9 cellular contexts compared by ENCODE assay signal in the genomic region with DNA sequence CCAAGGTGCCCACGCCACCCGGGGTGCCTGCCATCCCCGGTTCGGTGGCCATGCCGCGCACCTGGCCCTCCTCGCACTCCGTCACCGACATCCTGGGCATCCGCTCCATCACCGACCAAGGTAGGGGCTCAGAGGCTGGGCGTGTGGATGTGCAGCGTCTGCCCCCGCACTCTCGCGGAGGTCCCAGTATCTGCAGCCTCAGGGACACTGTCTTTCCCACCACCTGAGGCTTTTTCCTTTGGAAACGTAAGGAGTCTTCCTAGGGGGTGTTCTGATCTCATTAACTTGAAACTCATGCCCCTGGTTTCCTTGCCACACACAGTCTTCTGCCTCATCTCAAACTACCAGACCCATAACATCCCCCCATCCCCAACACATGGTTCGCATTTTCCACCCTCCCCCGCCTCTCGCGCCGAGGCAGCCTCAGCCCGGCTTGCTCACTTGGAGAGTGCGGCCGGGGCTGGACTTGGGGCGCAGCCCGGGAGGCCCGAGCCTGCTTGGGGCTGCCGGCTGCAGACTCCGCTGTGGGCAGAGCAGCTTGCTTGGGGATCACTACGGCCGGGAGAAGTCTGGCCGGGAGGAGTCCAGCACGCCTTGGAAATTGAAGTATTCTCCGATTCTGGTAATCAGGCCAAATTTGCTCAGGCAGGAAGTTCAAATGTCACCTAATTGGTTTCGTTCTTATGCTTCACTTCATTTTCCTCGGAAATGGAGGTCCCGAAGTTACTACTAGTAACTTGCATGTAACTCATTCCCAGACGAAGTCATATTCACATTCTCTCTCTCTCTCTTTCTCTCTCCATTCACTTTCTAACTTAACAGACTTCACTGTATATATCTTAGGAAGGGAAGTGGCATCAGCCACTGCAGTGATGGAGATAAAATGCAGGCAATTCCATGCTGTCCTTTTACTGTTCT. TPM values are rescaled to one million over a fixed set of nuclear protein-coding genes. Genes with fewer than 3 reads are reported as not detected.
A peak's percentile ranks its signal among the peaks of the same experiment; 100 is the strongest.
DNase-seq lines count a peak whose midpoint lies in the region; ATAC-seq and TF ChIP-seq lines count a peak whose summit lies in the region.
"Had no signal": no experiment of that assay in that cellular context is flagged by ENCODE, and none has a peak within 500 bp of the region (broad histone marks: within the 10 kb centered on the region; RNA-seq: fewer than 3 reads in every experiment).

No MANE protein-coding gene starts in this region.

- no peak for ATAC-seq in HG03432 (IDR thresholded peaks at IDR 0.05; ENCODE audit: unreplicated experiment)
- ATAC-seq in HG03280 (IDR thresholded peaks at IDR 0.05; ENCODE audit: unreplicated experiment): no peak

- intact Hi-C loops in Caco-2 (cut with micrococcal nuclease; ENCODE audit: unreplicated experiment): loop anchor here (5.0 kb wide), 2 partner anchors 109 to 489 kb away; no protein-coding TSS in a partner anchor
- intact Hi-C loops in head of caudate nucleus (cut with DNase I): loop anchor here (10.0 kb wide), 1 partner anchor 139 kb away; a partner anchor contains a TSS

- H3K9me3 Mint-ChIP-seq in Caco-2 (ENCODE audit: unreplicated experiment) (no peaks in the 10 kb centered on the region), progenitor cell of endocrine pancreas (ENCODE audit: low read depth) (no peaks in the 10 kb centered on the region)

- no peak for DNase-seq in Caco-2
- DNase-seq in NCI-H345 treated with DMSO at 0.1 percent for 48 hours (lab: John Stamatoyannopoulos, UW; ENCODE audit: unreplicated experiment): peak; percentile 47
- DNase-seq in epithelial cell of prostate (ENCODE audit: low read depth, low spot score): no peak
- no peak for DNase-seq in progenitor cell of endocrine pancreas (ENCODE audit: low spot score, unreplicated experiment)
- DNase-seq in head of caudate nucleus: no peak
- no peak for DNase-seq in G401 (ENCODE audit: low spot score)

- no peak overlapping the region for H3K4me3 ChIP-seq in Caco-2 (ENCODE audit: low read depth, low read length)

- H3K4me3 Mint-ChIP-seq in Caco-2 (ENCODE audit: unreplicated experiment) (peak overlapping the region; percentile 82), progenitor cell of endocrine pancreas (ENCODE audit: low read depth) (peak overlapping the region; percentile 57)

- H3K27me3 Mint-ChIP-seq in Caco-2 (ENCODE audit: insufficient read depth, unreplicated experiment) (no peaks in the 10 kb centered on the region), progenitor cell of endocrine pancreas (peaks cover 92% of the 10 kb centered on the region)

- in situ Hi-C loops in G401 (cut with HindIII; ENCODE audit: low sequenced_read_pairs): no loop called here

- CTCF ChIA-PET in Caco-2 (lab: Charles Lee): no interaction called here

- no TSS peak for BruUV-seq in Caco-2 (replicated peaks; lab: Mats Ljungman, UMichigan)

- H3K36me3 ChIP-seq in Caco-2 (ENCODE audit: control insufficient read depth, insufficient read depth, low read length): no peaks in the 10 kb centered on the region

- POLR2A ChIA-PET in Caco-2 (lab: Charles Lee): no interaction called here

- no peak overlapping the region for H3K27ac Mint-ChIP-seq in Caco-2 (ENCODE audit: unreplicated experiment)
- H3K27ac Mint-ChIP-seq in progenitor cell of endocrine pancreas: no peak overlapping the region

- no peaks in the 10 kb centered on the region for H3K27me3 ChIP-seq in Caco-2 (replicated peaks; ENCODE audit: control insufficient read depth, insufficient read depth, low read length)

- H3K36me3 Mint-ChIP-seq in Caco-2 (ENCODE audit: insufficient read depth, unreplicated experiment) (peaks cover 33% of the 10 kb centered on the region), progenitor cell of endocrine pancreas (ENCODE audit: insufficient read depth) (no peaks in the 10 kb centered on the region)
- H3K36me3 Mint-ChIP-seq: IgD-negative memory B cell had no signal

- peaks cover 5% of the 10 kb centered on the region; the same call in 1 of the 2 replicates for H3K4me1 ChIP-seq in Caco-2

- no peaks in the 10 kb centered on the region for H3K9me3 ChIP-seq in Caco-2

- H3K27ac ChIP-seq in epithelial cell of prostate: peak overlapping the region; percentile 84

- no peak for TF ChIP-seq CTCF in Caco-2 (IDR thresholded peaks at IDR 0.05; ENCODE audit: insufficient read depth in 1 of 2, low read depth in 1 of 2, low read length in 1 of 2, severe bottlenecking in 1 of 2, unreplicated experiment in 1 of 2)
- TF ChIP-seq CTCF in progenitor cell of endocrine pancreas (IDR thresholded peaks at IDR 0.05; ENCODE audit: unreplicated experiment): no peak

- H3K4me1 Mint-ChIP-seq in Caco-2 (ENCODE audit: low read depth, unreplicated experiment) (no peaks in the 10 kb centered on the region), progenitor cell of endocrine pancreas (ENCODE audit: low read depth) (peaks cover 30% of the 10 kb centered on the region)

RNA-seq across cellular contexts. Expression of a gene that starts 2.0 kb away (rescaled TPM):
- 6.9 and 7.2 TPM in 2 replicates for total RNA-seq in Caco-2 (2022)
- total RNA-seq in progenitor cell of endocrine pancreas: 0.77 and 1.3 TPM in 2 replicates
- not detected in 2 replicates for total RNA-seq in G401 (2014; rRNA removed; shearing (Covaris generic))
